8 cellular contexts compared by ENCODE assay signal in the genomic region with DNA sequence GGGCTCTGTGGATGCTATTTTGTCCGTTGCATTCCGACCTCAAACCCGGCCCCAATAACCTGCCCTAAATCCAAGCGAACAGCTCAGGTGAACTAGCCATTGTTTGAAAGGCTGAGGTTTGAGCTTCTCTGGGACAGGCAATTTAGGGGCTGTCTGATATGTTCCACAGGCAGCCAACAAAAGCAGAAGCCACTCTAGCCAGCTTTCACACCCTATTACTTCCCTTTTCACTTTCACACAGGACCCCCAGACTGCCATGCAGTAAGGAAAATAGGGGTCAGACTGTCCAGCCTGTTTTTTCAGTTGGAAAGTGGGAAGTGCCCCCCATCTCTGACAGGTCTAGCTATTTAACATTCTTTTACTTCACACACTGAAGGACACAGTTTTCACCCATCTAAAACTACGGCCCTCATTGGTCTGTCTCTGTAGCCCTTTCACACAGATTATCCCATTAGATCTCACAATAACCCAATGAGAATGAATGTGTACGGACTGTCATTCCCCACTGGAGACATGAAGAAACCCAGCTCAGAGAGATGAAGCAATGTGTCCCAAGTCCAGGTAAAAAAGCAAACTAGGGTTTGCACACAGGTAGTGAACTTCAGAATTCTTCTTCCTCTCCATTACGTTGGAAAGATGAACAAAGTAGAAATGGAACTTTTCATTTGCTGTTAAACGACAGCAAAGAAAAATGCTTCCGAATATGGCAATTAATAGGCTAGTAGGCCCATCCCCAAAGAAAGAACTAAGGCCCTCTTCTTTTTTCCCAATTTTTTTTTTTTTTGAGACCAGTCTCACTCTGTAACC. TPM values are rescaled to one million over a fixed set of nuclear protein-coding genes. Genes with fewer than 3 reads are reported as not detected.
DNase-seq lines count a peak whose midpoint lies in the region; ATAC-seq and TF ChIP-seq lines count a peak whose summit lies in the region.

No MANE protein-coding gene starts in this region.

- TF ChIP-seq RAD21 in liver (IDR thresholded peaks at IDR 0.05), result peak; percentile 54 to 57

- DNase-seq in left ventricle myocardium inferior (no peak), Right ventricle myocardium superior (no peak), NCI-H1930 (lab: John Stamatoyannopoulos, UW) (no peak), tibial nerve (ENCODE audit: low spot score in 2 of 2) (no peak), NCI-H1092 treated with DMSO at 0.1 percent for 48 hours (lab: John Stamatoyannopoulos, UW) (no peak)

- H3K36me3 ChIP-seq in left ventricle myocardium inferior (peaks cover 5% of the 10 kb centered on the region), liver (ENCODE audit: control insufficient read depth in 4 of 4, insufficient read depth in 3 of 4, low read depth in 1 of 4, low read length in 3 of 4) (peaks cover 0 to 4% (median 1%) of the 10 kb centered on the region in 4 donors), tibial nerve (no peaks in the 10 kb centered on the region)

- H3K4me1 ChIP-seq in left ventricle myocardium inferior (peaks cover 87% of the 10 kb centered on the region), liver (ENCODE audit: control insufficient read depth in 4 of 4, insufficient read depth in 4 of 4, low read length in 3 of 4) (peaks cover 21 to 57% (median 47%) of the 10 kb centered on the region in 4 donors), tibial nerve (peaks cover 0 to 79% (median 50%) of the 10 kb centered on the region in 4 donors)

- TF ChIP-seq POLR2A in tibial nerve (IDR thresholded peaks at IDR 0.05), result no peak

- TF ChIP-seq CTCF in left ventricle myocardium inferior (IDR thresholded peaks at IDR 0.05; ENCODE audit: borderline replicate concordance) (no peak), VCaP (conservative IDR thresholded peaks at IDR 0.05) (no peak), liver (IDR thresholded peaks at IDR 0.05; ENCODE audit: low read depth, low read length, missing input control) (no peak), tibial nerve (IDR thresholded peaks at IDR 0.05) (no peak)

- no peak overlapping the region for H3K9ac ChIP-seq in liver (ENCODE audit: low read depth in 1 of 2, low read length in 2 of 2)

- intact Hi-C loops in left ventricle myocardium inferior (cut with micrococcal nuclease), result no loop called here
- intact Hi-C loops in Right ventricle myocardium superior (cut with DNase I), result loop anchor here (5.0 kb wide), 2 partner anchors 42 to 188 kb away; a partner anchor contains a TSS

- TF ChIP-seq EP300 in tibial nerve (IDR thresholded peaks at IDR 0.05), result no peak

- H3K27me3 ChIP-seq in left ventricle myocardium inferior (ENCODE audit: low read depth) (no peaks in the 10 kb centered on the region), liver (ENCODE audit: control insufficient read depth in 4 of 4, insufficient read depth in 4 of 4, low read length in 3 of 4) (no peaks in the 10 kb centered on the region), tibial nerve (no peaks in the 10 kb centered on the region)

- H3K9me3 ChIP-seq in left ventricle myocardium inferior (replicated peaks), result no peaks in the 10 kb centered on the region
- no peaks in the 10 kb centered on the region for H3K9me3 ChIP-seq in liver (ENCODE audit: control insufficient read depth in 4 of 4, low read length in 3 of 4)
- no peaks in the 10 kb centered on the region for H3K9me3 ChIP-seq in tibial nerve

- H3K27ac ChIP-seq in left ventricle myocardium inferior (replicated peaks) (no peak overlapping the region), VCaP (peak overlapping the region; percentile 91; the same call in 1 of the 2 replicates), liver (ENCODE audit: low read depth in 1 of 2, low read length in 2 of 2) (peak overlapping the region; percentile 71 to 75), tibial nerve (peak overlapping the region in 1 of 4 donors; percentile 5)

- H3K4me3 ChIP-seq in left ventricle myocardium inferior (peak overlapping the region; percentile 90), liver (ENCODE audit: low read depth in 1 of 3, low read length in 3 of 3) (peak overlapping the region in 2 of 3 donors; percentile 9 to 70), tibial nerve (no peak overlapping the region)

- WGBS in liver, result 50% methylated on average over 9 of the region's 9 CpGs
- WGBS in tibial nerve, 2 donors, result 77 to 78% methylated on average over 9 of the region's 9 CpGs

- ATAC-seq in Right ventricle myocardium superior (ENCODE audit: poor library complexity) (no peak), GM19452 (IDR thresholded peaks at IDR 0.05; ENCODE audit: unreplicated experiment) (no peak)

TF ChIP-seq in liver, 16 proteins besides CTCF, POLR2A, EP300 and RAD21:
- TF ChIP-seq TAF1 (conservative IDR thresholded peaks at IDR 0.05) (peak; percentile 79), HNF4A (conservative IDR thresholded peaks at IDR 0.05) (peak; percentile 96), SP1 (IDR thresholded peaks at IDR 0.05) (peak; percentile 96), HNF4G (IDR thresholded peaks at IDR 0.05) (peak; percentile 89), RXRA (IDR thresholded peaks at IDR 0.05) (peak; percentile 93 to 96), NR2F2 (IDR thresholded peaks at IDR 0.05) (peak; percentile 12), GABPA (IDR thresholded peaks at IDR 0.05 in 1 of 2, conservative IDR thresholded peaks at IDR 0.05 in 1 of 2) (peak in 1 of 2 donors; percentile 58), FOXA2 (IDR thresholded peaks at IDR 0.05) (peak; percentile 43), YY1 (IDR thresholded peaks at IDR 0.05) (peak; percentile 82), JUND (IDR thresholded peaks at IDR 0.05) (peak; percentile 55 to 56), EGR1 (IDR thresholded peaks at IDR 0.05; ENCODE audit: low read depth in 2 of 2) (peak; percentile 28 to 29), FOXA1 (IDR thresholded peaks at IDR 0.05) (peak; percentile 32)
- TF ChIP-seq, protein P1, sequence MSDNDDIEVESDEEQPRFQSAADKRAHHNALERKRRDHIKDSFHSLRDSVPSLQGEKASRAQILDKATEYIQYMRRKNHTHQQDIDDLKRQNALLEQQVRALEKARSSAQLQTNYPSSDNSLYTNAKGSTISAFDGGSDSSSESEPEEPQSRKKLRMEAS (IDR thresholded peaks at IDR 0.05), result peak; percentile 71
- TF ChIP-seq, protein P2, sequence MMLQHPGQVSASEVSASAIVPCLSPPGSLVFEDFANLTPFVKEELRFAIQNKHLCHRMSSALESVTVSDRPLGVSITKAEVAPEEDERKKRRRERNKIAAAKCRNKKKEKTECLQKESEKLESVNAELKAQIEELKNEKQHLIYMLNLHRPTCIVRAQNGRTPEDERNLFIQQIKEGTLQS (IDR thresholded peaks at IDR 0.05), result peak; percentile 31
- TF ChIP-seq, protein P3, sequence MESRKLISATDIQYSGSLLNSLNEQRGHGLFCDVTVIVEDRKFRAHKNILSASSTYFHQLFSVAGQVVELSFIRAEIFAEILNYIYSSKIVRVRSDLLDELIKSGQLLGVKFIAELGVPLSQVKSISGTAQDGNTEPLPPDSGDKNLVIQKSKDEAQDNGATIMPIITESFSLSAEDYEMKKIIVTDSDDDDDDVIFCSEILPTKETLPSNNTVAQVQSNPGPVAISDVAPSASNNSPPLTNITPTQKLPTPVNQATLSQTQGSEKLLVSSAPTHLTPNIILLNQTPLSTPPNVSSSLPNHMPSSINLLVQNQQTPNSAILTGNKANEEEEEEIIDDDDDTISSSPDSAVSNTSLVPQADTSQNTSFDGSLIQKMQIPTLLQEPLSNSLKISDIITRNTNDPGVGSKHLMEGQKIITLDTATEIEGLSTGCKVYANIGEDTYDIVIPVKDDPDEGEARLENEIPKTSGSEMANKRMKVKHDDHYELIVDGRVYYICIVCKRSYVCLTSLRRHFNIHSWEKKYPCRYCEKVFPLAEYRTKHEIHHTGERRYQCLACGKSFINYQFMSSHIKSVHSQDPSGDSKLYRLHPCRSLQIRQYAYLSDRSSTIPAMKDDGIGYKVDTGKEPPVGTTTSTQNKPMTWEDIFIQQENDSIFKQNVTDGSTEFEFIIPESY (IDR thresholded peaks at IDR 0.05), result peak; percentile 78
- TF ChIP-seq, protein P4, sequence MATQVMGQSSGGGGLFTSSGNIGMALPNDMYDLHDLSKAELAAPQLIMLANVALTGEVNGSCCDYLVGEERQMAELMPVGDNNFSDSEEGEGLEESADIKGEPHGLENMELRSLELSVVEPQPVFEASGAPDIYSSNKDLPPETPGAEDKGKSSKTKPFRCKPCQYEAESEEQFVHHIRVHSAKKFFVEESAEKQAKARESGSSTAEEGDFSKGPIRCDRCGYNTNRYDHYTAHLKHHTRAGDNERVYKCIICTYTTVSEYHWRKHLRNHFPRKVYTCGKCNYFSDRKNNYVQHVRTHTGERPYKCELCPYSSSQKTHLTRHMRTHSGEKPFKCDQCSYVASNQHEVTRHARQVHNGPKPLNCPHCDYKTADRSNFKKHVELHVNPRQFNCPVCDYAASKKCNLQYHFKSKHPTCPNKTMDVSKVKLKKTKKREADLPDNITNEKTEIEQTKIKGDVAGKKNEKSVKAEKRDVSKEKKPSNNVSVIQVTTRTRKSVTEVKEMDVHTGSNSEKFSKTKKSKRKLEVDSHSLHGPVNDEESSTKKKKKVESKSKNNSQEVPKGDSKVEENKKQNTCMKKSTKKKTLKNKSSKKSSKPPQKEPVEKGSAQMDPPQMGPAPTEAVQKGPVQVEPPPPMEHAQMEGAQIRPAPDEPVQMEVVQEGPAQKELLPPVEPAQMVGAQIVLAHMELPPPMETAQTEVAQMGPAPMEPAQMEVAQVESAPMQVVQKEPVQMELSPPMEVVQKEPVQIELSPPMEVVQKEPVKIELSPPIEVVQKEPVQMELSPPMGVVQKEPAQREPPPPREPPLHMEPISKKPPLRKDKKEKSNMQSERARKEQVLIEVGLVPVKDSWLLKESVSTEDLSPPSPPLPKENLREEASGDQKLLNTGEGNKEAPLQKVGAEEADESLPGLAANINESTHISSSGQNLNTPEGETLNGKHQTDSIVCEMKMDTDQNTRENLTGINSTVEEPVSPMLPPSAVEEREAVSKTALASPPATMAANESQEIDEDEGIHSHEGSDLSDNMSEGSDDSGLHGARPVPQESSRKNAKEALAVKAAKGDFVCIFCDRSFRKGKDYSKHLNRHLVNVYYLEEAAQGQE (IDR thresholded peaks at IDR 0.05), result peak; percentile 59

RNA-seq across cellular contexts. Expression of a gene that starts 1.9 kb away (rescaled TPM):
- total RNA-seq in left ventricle myocardium inferior, result 31.0 TPM
- total RNA-seq in Right ventricle myocardium superior, result 29.2 TPM
- 10 to 100 TPM in 1 of 2 donors, 1 to 10 TPM in 1; 8.5 to 27.9 TPM for total RNA-seq in liver
- polyA plus RNA-seq in liver, result 10 to 100 TPM; 25.2 to 35.1 TPM
- total RNA-seq in tibial nerve, result 10 to 100 TPM; 36.9 to 59.4 (median 50.2) TPM

RNA-seq across cellular contexts. Expression of a gene that starts 4.8 kb away (rescaled TPM):
- total RNA-seq in left ventricle myocardium inferior (12.6 TPM), Right ventricle myocardium superior (11.7 TPM), liver (10 to 100 TPM in 1 of 2 donors, 1 to 10 TPM in 1; 10.0 to 20.7 TPM), tibial nerve (10 to 100 TPM; 25.3 to 92.1 (median 26.6) TPM)
- 1 to 10 TPM; 2.0 to 5.2 TPM for polyA plus RNA-seq in liver

Comparison
In these comparisons a context has a peak if more than half of its experiments do, and no peak if none do; other contexts are left out.
1. H3K4me3 ChIP-seq: peak in left ventricle myocardium inferior (single experiment) and liver (2 of 3); none in tibial nerve (0 of 4).